In the genomic region with DNA sequence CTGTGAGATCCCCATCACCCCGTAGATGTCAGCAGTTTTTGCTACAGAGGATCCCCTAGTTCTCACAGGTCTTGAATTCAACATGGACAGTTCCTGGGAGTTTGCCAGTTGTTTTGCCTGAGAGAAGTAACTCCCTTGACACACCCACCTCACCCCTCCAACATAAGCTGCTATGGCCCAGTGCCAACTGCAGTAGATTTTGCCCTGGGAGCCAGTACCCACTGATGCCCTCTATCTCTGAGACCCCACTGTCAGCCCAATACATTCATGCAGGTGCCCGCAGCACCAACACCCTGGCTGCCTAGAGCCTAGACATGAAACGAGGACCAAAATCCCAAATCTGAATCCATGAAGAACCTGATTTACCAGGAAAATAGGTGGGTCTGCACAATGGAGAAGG, we compare ENCODE assay signal across 20 cellular contexts.
DNase-seq lines count a peak whose midpoint lies in the region; ATAC-seq and TF ChIP-seq lines count a peak whose summit lies in the region.
"Had no signal": no experiment of that assay in that cellular context is flagged by ENCODE, and none has a peak within 500 bp of the region (broad histone marks: within the 10 kb centered on the region; RNA-seq: fewer than 3 reads in every experiment).

No MANE protein-coding gene starts in this region.

- BruUV-seq in MCF 10A (replicated peaks; lab: Mats Ljungman, UMichigan) = no TSS peak

- H3K27me3 Mint-ChIP-seq in MCF 10A (ENCODE audit: insufficient read depth, unreplicated experiment) = no peaks in the 10 kb centered on the region
- H3K27me3 Mint-ChIP-seq in GM23338 (ENCODE audit: insufficient read depth, low read depth, poor library complexity) = peaks cover 2% of the 10 kb centered on the region
- H3K27me3 Mint-ChIP-seq: B cell; CD4-positive, CD25-positive, alpha-beta regulatory T cell had no signal

- peaks cover 33% of the 10 kb centered on the region for H3K9me3 Mint-ChIP-seq in MCF 10A (ENCODE audit: unreplicated experiment)
- H3K9me3 Mint-ChIP-seq in GM23338 = peaks cover 8% of the 10 kb centered on the region

- no peak overlapping the region for H3K4ac ChIP-seq in neuronal stem cell (ENCODE audit: low read length)

- no CpG with 5 or more reads among the region's 3 CpGs for WGBS in neuronal stem cell (ENCODE audit: extremely low coverage in 2 of 2, insufficient read length in 2 of 2, insufficient replicate concordance in 1 of 2), 2 donors

- H3K4me2 ChIP-seq in GM23338 (no peak overlapping the region), neuronal stem cell (ENCODE audit: insufficient read depth, low read length, poor library complexity, severe bottlenecking) (no peak overlapping the region)
- H3K4me2 ChIP-seq: BLaER1 had no signal

- H3K27me3 ChIP-seq in breast epithelium (no peaks in the 10 kb centered on the region), GM23338 (ENCODE audit: insufficient read depth) (no peaks in the 10 kb centered on the region), neuronal stem cell (ENCODE audit: control insufficient read depth in 3 of 3, insufficient read depth in 3 of 3, low read depth in 1 of 3, low read length in 3 of 3) (no peaks in the 10 kb centered on the region)
- H3K27me3 ChIP-seq: BLaER1 had no signal

- CTCF ChIA-PET in MCF 10A (lab: Yijun Ruan, JAX) = no interaction called here

- H3K4me3 ChIP-seq in breast epithelium (no peak overlapping the region), GM23338 (no peak overlapping the region), neuronal stem cell (ENCODE audit: low read length in 2 of 2) (no peak overlapping the region)
- H3K4me3 ChIP-seq: BLaER1, GM12878, GM23248 had no signal

- H3K27ac ChIP-seq in breast epithelium (no peak overlapping the region), GM23338 (ENCODE audit: low read depth) (no peak overlapping the region), neuronal stem cell (replicated peaks; ENCODE audit: low read length) (no peak overlapping the region)
- H3K27ac ChIP-seq: 22Rv1, BLaER1, C4-2B, GM23248 had no signal

- H4K20me1 ChIP-seq in GM23338 (replicated peaks; ENCODE audit: insufficient read depth) = no peaks in the 10 kb centered on the region
- H4K20me1 ChIP-seq: BLaER1 had no signal

- H2AFZ ChIP-seq in GM23338 = peak overlapping the region; percentile 78
- no peak overlapping the region for H2AFZ ChIP-seq in neuronal stem cell (ENCODE audit: low read length)
- H2AFZ ChIP-seq: GM23248 had no signal

- H2BK5ac ChIP-seq in neuronal stem cell (ENCODE audit: low read length) = no peak overlapping the region

- no peak overlapping the region for H3K4me3 Mint-ChIP-seq in MCF 10A (ENCODE audit: unreplicated experiment)
- no peak overlapping the region for H3K4me3 Mint-ChIP-seq in GM23338
- H3K4me3 Mint-ChIP-seq: B cell; CD4-positive, CD25-positive, alpha-beta regulatory T cell; CD8-positive, alpha-beta T cell; H9 had no signal

- no peak for TF ChIP-seq CTCF in MCF 10A (IDR thresholded peaks at IDR 0.05; ENCODE audit: unreplicated experiment)
- TF ChIP-seq CTCF in breast epithelium (IDR thresholded peaks at IDR 0.05) = no peak
- no peak for TF ChIP-seq CTCF in GM23338 (conservative IDR thresholded peaks at IDR 0.05; ENCODE audit: low read depth in 2 of 2)

- no peak overlapping the region for H3K27ac Mint-ChIP-seq in MCF 10A (ENCODE audit: low read depth, unreplicated experiment)
- no peak overlapping the region for H3K27ac Mint-ChIP-seq in GM23338
- H3K27ac Mint-ChIP-seq: B cell; CD4-positive, CD25-positive, alpha-beta regulatory T cell; CD8-positive, alpha-beta T cell; H9 had no signal

- H3K9me3 ChIP-seq in breast epithelium (no peaks in the 10 kb centered on the region), neuronal stem cell (replicated peaks in 1 of 2; ENCODE audit: control insufficient read depth in 2 of 2, insufficient read depth in 1 of 2, low read depth in 1 of 2, low read length in 2 of 2) (no peaks in the 10 kb centered on the region)
- H3K9me3 ChIP-seq: BLaER1 had no signal

- H3K36me3 ChIP-seq in breast epithelium (no peaks in the 10 kb centered on the region), GM23338 (ENCODE audit: insufficient read depth) (no peaks in the 10 kb centered on the region), neuronal stem cell (replicated peaks in 1 of 2; ENCODE audit: control insufficient read depth in 2 of 2, insufficient read depth in 2 of 2, low read length in 2 of 2) (no peaks in the 10 kb centered on the region)
- H3K36me3 ChIP-seq: BLaER1 had no signal

- peak overlapping the region; percentile 39 for H3K14ac ChIP-seq in neuronal stem cell (ENCODE audit: low read length)

- no peak for TF ChIP-seq POLR2A in breast epithelium (IDR thresholded peaks at IDR 0.05)

- no peak overlapping the region for H2AK5ac ChIP-seq in neuronal stem cell (ENCODE audit: low read depth, low read length)

- H3K36me3 Mint-ChIP-seq in MCF 10A (ENCODE audit: insufficient read depth, unreplicated experiment) (no peaks in the 10 kb centered on the region), GM23338 (ENCODE audit: low read depth) (peaks cover 11% of the 10 kb centered on the region)
- H3K36me3 Mint-ChIP-seq: CD4-positive, CD25-positive, alpha-beta regulatory T cell; CD8-positive, alpha-beta T cell had no signal

- H3K79me2 ChIP-seq in GM23338 (replicated peaks; ENCODE audit: insufficient read depth) = no peaks in the 10 kb centered on the region

- no peak overlapping the region for H3K9ac ChIP-seq in neuronal stem cell (ENCODE audit: low read depth, low read length, poor library complexity)
- H3K9ac ChIP-seq: BLaER1, GM23248 had no signal

- no peak overlapping the region for H3K18ac ChIP-seq in neuronal stem cell (ENCODE audit: low read length)

- DNase-seq in NCI-H1105 treated with DMSO at 0.1 percent for 48 hours (lab: John Stamatoyannopoulos, UW) (peak; percentile 37), NCI-H1105 (lab: John Stamatoyannopoulos, UW) (no peak), MCF 10A (ENCODE audit: unreplicated experiment) (peak; percentile 2), breast epithelium (ENCODE audit: low spot score in 2 of 2) (no peak), GM23338 (ENCODE audit: low spot score) (no peak), neuronal stem cell (ENCODE audit: low spot score) (no peak), AG08396 (ENCODE audit: low spot score) (no peak)
- DNase-seq: CD4-positive, CD25-positive, alpha-beta regulatory T cell; CD8-positive, alpha-beta T cell; DMS53; DMS79 treated with DMSO at 0.1 percent for 48 hours; GM23248; H9 had no signal

- POLR2A ChIA-PET in MCF 10A (lab: Yijun Ruan, JAX) = no interaction called here

- H2BK120ac ChIP-seq in neuronal stem cell (ENCODE audit: low read depth, low read length) = no peak overlapping the region

- H4K8ac ChIP-seq in neuronal stem cell (ENCODE audit: low read depth, low read length) = no peak overlapping the region

- H2BK15ac ChIP-seq in neuronal stem cell (ENCODE audit: low read length) = no peak overlapping the region

- no peak overlapping the region for H3K23ac ChIP-seq in neuronal stem cell (ENCODE audit: low read depth, low read length, poor library complexity)

- H3K9me2 ChIP-seq in GM23338 (ENCODE audit: insufficient read depth) = peaks cover 10% of the 10 kb centered on the region

- no peaks in the 10 kb centered on the region for H3K4me1 Mint-ChIP-seq in MCF 10A (ENCODE audit: insufficient read depth, unreplicated experiment)
- no peaks in the 10 kb centered on the region for H3K4me1 Mint-ChIP-seq in GM23338
- H3K4me1 Mint-ChIP-seq: B cell; CD4-positive, CD25-positive, alpha-beta regulatory T cell; H9 had no signal

- no peak overlapping the region for H4K91ac ChIP-seq in neuronal stem cell (ENCODE audit: low read depth, low read length, poor library complexity)

- H3K79me1 ChIP-seq in neuronal stem cell (ENCODE audit: low read depth, low read length) = no peaks in the 10 kb centered on the region

- intact Hi-C loops in MCF 10A (cut with micrococcal nuclease) (no loop called here), breast epithelium (cut with DNase I; ENCODE audit: low total_unique reads) (no loop called here)

- H2BK12ac ChIP-seq in neuronal stem cell (ENCODE audit: low read length) = no peak overlapping the region

- ATAC-seq in GM23338 = no peak
- ATAC-seq in SK-N-SH treated with all-trans-retinoic acid at 6 μM for 48 hours = no peak
- ATAC-seq: CD8-positive, alpha-beta T cell; GM12878; HCT116 had no signal

- H3F3A ChIP-seq in GM23338 (replicated peaks; ENCODE audit: low read depth) = no peaks in the 10 kb centered on the region

- H3K4me1 ChIP-seq in breast epithelium (no peaks in the 10 kb centered on the region), GM23338 (ENCODE audit: insufficient read depth) (no peaks in the 10 kb centered on the region), neuronal stem cell (ENCODE audit: control insufficient read depth in 2 of 2, insufficient read depth in 1 of 2, low read depth in 1 of 2, low read length in 2 of 2) (no peaks in the 10 kb centered on the region)
- H3K4me1 ChIP-seq: BLaER1 had no signal

TF ChIP-seq in GM23338, 12 proteins besides CTCF, POLR2A, EP300 and RAD21 (continues in another document):
- TF ChIP-seq EZH2 (IDR thresholded peaks at IDR 0.05; ENCODE audit: low read depth, unreplicated experiment) (no peak), EZH2phosphoT487 (IDR thresholded peaks at IDR 0.05; ENCODE audit: unreplicated experiment) (no peak), ZNF331 (CRISPR knock-in tag; IDR thresholded peaks at IDR 0.05; ENCODE audit: low read depth) (no peak), STAT1 (IDR thresholded peaks at IDR 0.05; ENCODE audit: unreplicated experiment) (no peak)

TF ChIP-seq in SK-N-SH treated with all-trans-retinoic acid at 6 μM for 48 hours, 23 proteins besides CTCF, POLR2A, EP300 and RAD21 (continues in another document):
- TF ChIP-seq CSDC2 (CRISPR knock-in tag; IDR thresholded peaks at IDR 0.05) = no peak
- TF ChIP-seq TOX (CRISPR knock-in tag; IDR thresholded peaks at IDR 0.05; ENCODE audit: borderline replicate concordance) = no peak
- TF ChIP-seq ISL1 (CRISPR knock-in tag; IDR thresholded peaks at IDR 0.05) = no peak
- no peak for TF ChIP-seq ZFP30 (CRISPR knock-in tag; IDR thresholded peaks at IDR 0.05)
- no peak for TF ChIP-seq ZNF565 (CRISPR knock-in tag; conservative IDR thresholded peaks at IDR 0.05; ENCODE audit: low read depth)
- no peak for TF ChIP-seq SNAI2 (CRISPR knock-in tag; IDR thresholded peaks at IDR 0.05)
- no peak for TF ChIP-seq CREB5 (CRISPR knock-in tag; IDR thresholded peaks at IDR 0.05; ENCODE audit: low read depth)
- TF ChIP-seq RARB (CRISPR knock-in tag; IDR thresholded peaks at IDR 0.05) = no peak

Comparison
In these comparisons a context has a peak if more than half of its experiments do, and no peak if none do; other contexts are left out.
1. DNase-seq: peak in NCI-H1105 treated with DMSO at 0.1 percent for 48 hours (single experiment) and MCF 10A (single experiment); none in NCI-H1105 (single experiment), breast epithelium (0 of 2), GM23338 (single experiment), neuronal stem cell (single experiment) and AG08396 (single experiment).